Comparison of ENCODE assay signal across 21 cellular contexts in genomic region chr13:50708461-50708860, GRCh38.
DNase-seq lines count a peak whose midpoint lies in the region; ATAC-seq, FAIRE-seq and TF ChIP-seq lines count a peak whose summit lies in the region.
"Had no signal": no experiment of that assay in that cellular context is flagged by ENCODE, and none has a peak within 500 bp of the region (broad histone marks: within the 10 kb centered on the region; RNA-seq: fewer than 3 reads in every experiment).

No MANE protein-coding gene starts in this region.

- no TSS peak for BruUV-seq in HepG2 (replicated peaks; lab: Mats Ljungman, UMichigan)

- H3K79me2 ChIP-seq in HepG2 (ENCODE audit: insufficient read depth, low read length), result no peaks in the 10 kb centered on the region

- no peak for DNase-seq in right lobe of liver
- no peak for DNase-seq in HepG2 (ENCODE audit: low spot score)
- peak; percentile 24 for DNase-seq in NOMO-1 treated with dmso at 0.1 percent for 144 hours (lab: John Stamatoyannopoulos, UW; ENCODE audit: unreplicated experiment)
- peak; percentile 53 for DNase-seq in fibroblast of pulmonary artery (ENCODE audit: low read depth)
- DNase-seq in upper lobe of right lung, result no peak
- DNase-seq in hypothalamus (lab: John Stamatoyannopoulos, UW), result no peak
- DNase-seq: activated naive CD8-positive, alpha-beta T cell treated with anti-CD3 and anti-CD28 coated beads, Interleukin-2, amount 10 ng/mL, durations not matched to agents 7 days and 5 days; brain microvascular endothelial cell; EL; lower lobe of right lung; MM.1S; naive B cell; NCI-H2107; ovary; SHP77 treated with DMSO at 0.1 percent for 48 hours; stimulated activated CD4-positive, alpha-beta T cell treated with anti-CD3 and anti-CD28 coated beads, Interleukin-4, amount 100 ng/mL, for 1 hour; uterus had no signal

- POLR2A ChIA-PET in HepG2 (lab: Yijun Ruan, JAX), result no interaction called here

- H3K9ac ChIP-seq in HepG2 (ENCODE audit: insufficient read depth, low read depth, low read length), result no peak overlapping the region

- TF ChIP-seq RAD21 in HepG2 (CRISPR knock-in tag; IDR thresholded peaks at IDR 0.05), result no peak

- no peaks in the 10 kb centered on the region for H4K20me1 ChIP-seq in HepG2 (ENCODE audit: insufficient read depth, low read length)

- in situ Hi-C loops in HepG2 (cut with HindIII; ENCODE audit: extremely low pct_ligation_motif_present, low pct_unique_long_range_greater_than_20kb), result no loop called here

- no peak overlapping the region for H3K4me2 ChIP-seq in HepG2 (ENCODE audit: low read depth, low read length)

- H3K36me3 ChIP-seq in right lobe of liver (no peaks in the 10 kb centered on the region), HepG2 (replicated peaks in 1 of 2; ENCODE audit: control insufficient read depth in 1 of 2, insufficient read depth in 2 of 2, low read length in 2 of 2) (peaks cover 0 to 6% of the 10 kb centered on the region in 2 experiments; a peak in 1 of 5 replicates), upper lobe of right lung (no peaks in the 10 kb centered on the region)
- H3K36me3 ChIP-seq: brain microvascular endothelial cell, lower lobe of right lung, ovary, uterus had no signal

- no peak overlapping the region for H3K4me3 ChIP-seq in right lobe of liver
- no peak overlapping the region for H3K4me3 ChIP-seq in HepG2 (replicated peaks in 1 of 3; ENCODE audit: insufficient read depth in 1 of 3, low read depth in 2 of 3, low read length in 3 of 3)
- H3K4me3 ChIP-seq in fibroblast of pulmonary artery (replicated peaks; ENCODE audit: low read depth, low read length), result no peak overlapping the region
- H3K4me3 ChIP-seq in upper lobe of right lung, result no peak overlapping the region
- H3K4me3 ChIP-seq: lower lobe of right lung, ovary, uterus had no signal

- H2AFZ ChIP-seq in HepG2 (ENCODE audit: low read length), result no peak overlapping the region

- H3K4me1 ChIP-seq in right lobe of liver, result peaks cover 0 to 3% (median 0%) of the 10 kb centered on the region in 4 donors
- H3K4me1 ChIP-seq in HepG2 (ENCODE audit: insufficient read depth, low read length), result no peaks in the 10 kb centered on the region
- peaks cover 3% of the 10 kb centered on the region for H3K4me1 ChIP-seq in upper lobe of right lung
- H3K4me1 ChIP-seq: uterus had no signal

- intact Hi-C loops in right lobe of liver (cut with DNase I), result no loop called here
- intact Hi-C loops in HepG2 (cut with micrococcal nuclease; ENCODE audit: unreplicated experiment), result no loop called here
- intact Hi-C loops in upper lobe of right lung (cut with DNase I), result no loop called here

- H3K27me3 ChIP-seq in right lobe of liver (no peaks in the 10 kb centered on the region), HepG2 (ENCODE audit: control insufficient read depth in 1 of 2, insufficient read depth in 2 of 2, low read length in 2 of 2) (no peaks in the 10 kb centered on the region), upper lobe of right lung (no peaks in the 10 kb centered on the region)
- H3K27me3 ChIP-seq: brain microvascular endothelial cell, ovary, uterus had no signal

- CTCF ChIA-PET in HepG2 (lab: Yijun Ruan, JAX; ENCODE audit: low intra/inter-chr PET ratio, low total read pairs), result no interaction called here

- no peak for FAIRE-seq in HepG2 (lab: Jason Lieb, UNC)
- FAIRE-seq: H54 had no signal

- H3K27ac ChIP-seq in right lobe of liver (no peak overlapping the region), HepG2 (ENCODE audit: extremely low read length, insufficient read depth, low read length) (no peak overlapping the region), upper lobe of right lung (no peak overlapping the region)
- H3K27ac ChIP-seq: brain microvascular endothelial cell, epithelial cell of prostate, lower lobe of right lung, ovary, uterus had no signal

- WGBS in right lobe of liver (ENCODE audit: insufficient coverage, low coverage, low lambda C conversion rate, missing lambda C conversion rate), result 23% methylated on average over 3 of the region's 3 CpGs
- 86% methylated on average over 3 of the region's 3 CpGs for WGBS in HepG2 (ENCODE audit: low lambda C conversion rate)

- ATAC-seq in right lobe of liver (peak; percentile 30 to 58 (median 37)), HepG2 (no peak), upper lobe of right lung (peak; percentile 41), GM18867 (IDR thresholded peaks at IDR 0.05; ENCODE audit: unreplicated experiment) (no peak), GM18873 (IDR thresholded peaks at IDR 0.05; ENCODE audit: low FRiP score, unreplicated experiment) (no peak)
- ATAC-seq: lower lobe of right lung had no signal

- no peak for TF ChIP-seq POLR2A in right lobe of liver (IDR thresholded peaks at IDR 0.05)
- no peak for TF ChIP-seq POLR2A in HepG2 (IDR thresholded peaks at IDR 0.05; ENCODE audit: insufficient read depth in 1 of 2, low read depth in 2 of 2, low read length in 2 of 2)

- TF ChIP-seq EP300 in HepG2 (IDR thresholded peaks at IDR 0.05; ENCODE audit: low read depth in 2 of 2, low read length in 2 of 2) (no peak), HepG2 (CRISPR knock-in tag; IDR thresholded peaks at IDR 0.05; ENCODE audit: borderline replicate concordance) (no peak)

- no peaks in the 10 kb centered on the region for H3K9me3 ChIP-seq in right lobe of liver
- no peaks in the 10 kb centered on the region for H3K9me3 ChIP-seq in HepG2 (ENCODE audit: low read length)
- no peaks in the 10 kb centered on the region for H3K9me3 ChIP-seq in upper lobe of right lung
- H3K9me3 ChIP-seq: lower lobe of right lung, ovary, uterus had no signal

- TF ChIP-seq CTCF in right lobe of liver (IDR thresholded peaks at IDR 0.05) (no peak), HepG2 (CRISPR knock-in tag; IDR thresholded peaks at IDR 0.05) (no peak), fibroblast of pulmonary artery (IDR thresholded peaks at IDR 0.05; ENCODE audit: low read length, missing control alignments) (no peak), upper lobe of right lung (IDR thresholded peaks at IDR 0.05) (no peak)

TF ChIP-seq in HepG2, 621 proteins besides CTCF, POLR2A, EP300 and RAD21:
- TF ChIP-seq THRA (CRISPR knock-in tag; IDR thresholded peaks at IDR 0.05; ENCODE audit: borderline replicate concordance), result no peak
- TF ChIP-seq GZF1 (CRISPR knock-in tag; IDR thresholded peaks at IDR 0.05), result no peak
- no peak for TF ChIP-seq ZNF451 (CRISPR knock-in tag; IDR thresholded peaks at IDR 0.05)
- TF ChIP-seq FOXP4 (CRISPR knock-in tag; IDR thresholded peaks at IDR 0.05), result no peak
- TF ChIP-seq ARNT2 (CRISPR knock-in tag; IDR thresholded peaks at IDR 0.05; ENCODE audit: low read depth), result no peak
- TF ChIP-seq ZNF850 (CRISPR knock-in tag; conservative IDR thresholded peaks at IDR 0.05), result no peak
- TF ChIP-seq ZNF674 (CRISPR knock-in tag; IDR thresholded peaks at IDR 0.05; ENCODE audit: low read depth), result no peak
- no peak for TF ChIP-seq ZNF546 (CRISPR knock-in tag; conservative IDR thresholded peaks at IDR 0.05)
- TF ChIP-seq ZSCAN30 (CRISPR knock-in tag; IDR thresholded peaks at IDR 0.05), result no peak
- TF ChIP-seq MTA1 (CRISPR knock-in tag; IDR thresholded peaks at IDR 0.05; ENCODE audit: borderline replicate concordance), result no peak
TF ChIP-seq in HepG2: peak in this region for 0.

Comparison
In these comparisons a context has a peak if more than half of its experiments do, and no peak if none do; other contexts are left out.
1. ATAC-seq: peak in right lobe of liver (4 of 4) and upper lobe of right lung (single experiment); none in HepG2 (single experiment), GM18867 (single experiment) and GM18873 (single experiment).
2. DNase-seq: peak in NOMO-1 treated with dmso at 0.1 percent for 144 hours (single experiment) and fibroblast of pulmonary artery (single experiment); none in right lobe of liver (0 of 3), HepG2 (single experiment), upper lobe of right lung (single experiment) and hypothalamus (0 of 51).